In genomic region chr9:130054820-130055219, GRCh38 we compare ENCODE assay signal across 9 cellular contexts. TPM values are rescaled to one million over a fixed set of nuclear protein-coding genes. Genes with fewer than 3 reads are reported as not detected.
A peak's percentile ranks its signal among the peaks of the same experiment; 100 is the strongest.
DNase-seq lines count a peak whose midpoint lies in the region; ATAC-seq and TF ChIP-seq lines count a peak whose summit lies in the region.
"Had no signal": no experiment of that assay in that cellular context is flagged by ENCODE, and none has a peak within 500 bp of the region (broad histone marks: within the 10 kb centered on the region; RNA-seq: fewer than 3 reads in every experiment).

No MANE protein-coding gene starts in this region.

- H3K36me3 ChIP-seq in liver (ENCODE audit: control insufficient read depth in 4 of 4, insufficient read depth in 3 of 4, low read depth in 1 of 4, low read length in 3 of 4) (peaks cover 0 to 5% (median under 1%) of the 10 kb centered on the region in 4 donors), thyroid gland (no peaks in the 10 kb centered on the region)

- DNase-seq in activated CD4-positive, alpha-beta T cell treated with anti-CD3 and anti-CD28 coated beads, Interleukin-2, amount 10 ng/mL, durations not matched to agents 7 days and 5 days, result no peak
- no peak for DNase-seq in activated CD4-positive, alpha-beta T cell treated with anti-CD3 and anti-CD28 coated beads for 4 hours
- DNase-seq in activated naive CD8-positive, alpha-beta T cell treated with anti-CD3 and anti-CD28 coated beads, Interleukin-2, amount 50 U/mL, for 24 hours, result no peak
- no peak for DNase-seq in thyroid gland
- DNase-seq in GDM1 (lab: John Stamatoyannopoulos, UW), result no peak
- DNase-seq in NCI-H1930 (lab: John Stamatoyannopoulos, UW), result no peak
- no peak for DNase-seq in SKM-1 (lab: John Stamatoyannopoulos, UW; ENCODE audit: unreplicated experiment)
- DNase-seq: activated CD8-positive, alpha-beta memory T cell treated with anti-CD3 and anti-CD28 coated beads, Interleukin-2, amount 50 U/mL, for 4 hours had no signal

- CTCF ChIA-PET in activated CD4-positive, alpha-beta T cell treated with anti-CD3 and anti-CD28 coated beads, Interleukin-2, amount 10 ng/mL, durations not matched to agents 7 days and 5 days (lab: Charles Lee), result interaction anchor here (0.7 to 1.6 kb wide), 2 partner anchors 168 to 1352 kb away, joined by 3 to 6 read pairs; no protein-coding TSS in a partner anchor

- H3K27ac Mint-ChIP-seq in activated CD4-positive, alpha-beta T cell treated with anti-CD3 and anti-CD28 coated beads, Interleukin-2, amount 10 ng/mL, durations not matched to agents 7 days and 5 days, result peak overlapping the region; percentile 92
- H3K27ac Mint-ChIP-seq in activated naive CD8-positive, alpha-beta T cell treated with anti-CD3 and anti-CD28 coated beads, Interleukin-2, amount 50 U/mL, for 24 hours, result peak overlapping the region; percentile 90

- H3K9me3 ChIP-seq in liver (ENCODE audit: control insufficient read depth in 4 of 4, low read length in 3 of 4) (no peaks in the 10 kb centered on the region), thyroid gland (no peaks in the 10 kb centered on the region)

- H3K4me1 ChIP-seq in liver (ENCODE audit: control insufficient read depth in 4 of 4, insufficient read depth in 4 of 4, low read length in 3 of 4), result peaks cover 8 to 20% (median 15%) of the 10 kb centered on the region in 4 donors
- H3K4me1 ChIP-seq in thyroid gland, result peaks cover 40 to 46% of the 10 kb centered on the region in 2 donors

- H3K27ac ChIP-seq in liver (ENCODE audit: low read depth in 1 of 2, low read length in 2 of 2) (peak overlapping the region in 1 of 2 donors; percentile 93), thyroid gland (peak overlapping the region; percentile 81 to 98 (median 86))

- WGBS in liver, result 72% methylated on average over 8 of the region's 8 CpGs
- 78 to 79% methylated on average over 8 of the region's 8 CpGs for WGBS in thyroid gland, 2 donors

- no peak for TF ChIP-seq POLR2A in thyroid gland (IDR thresholded peaks at IDR 0.05)

- H3K27me3 ChIP-seq in liver (ENCODE audit: control insufficient read depth in 4 of 4, insufficient read depth in 4 of 4, low read length in 3 of 4) (no peaks in the 10 kb centered on the region), thyroid gland (no peaks in the 10 kb centered on the region)

- H3K4me3 ChIP-seq in liver (ENCODE audit: low read depth in 1 of 3, low read length in 3 of 3), result peak overlapping the region; percentile 85 to 99 (median 91)
- H3K4me3 ChIP-seq in thyroid gland (replicated peaks in 1 of 3), result peak overlapping the region in 1 of 3 donors; percentile 97

- TF ChIP-seq CTCF in liver (IDR thresholded peaks at IDR 0.05; ENCODE audit: low read depth, low read length, missing input control), result no peak
- TF ChIP-seq CTCF in thyroid gland (IDR thresholded peaks at IDR 0.05), result no peak

- H3K36me3 Mint-ChIP-seq in activated CD4-positive, alpha-beta T cell treated with anti-CD3 and anti-CD28 coated beads, Interleukin-2, amount 10 ng/mL, durations not matched to agents 7 days and 5 days (ENCODE audit: low read depth), result peaks cover 12% of the 10 kb centered on the region
- H3K36me3 Mint-ChIP-seq in activated naive CD8-positive, alpha-beta T cell treated with anti-CD3 and anti-CD28 coated beads, Interleukin-2, amount 50 U/mL, for 24 hours (ENCODE audit: low read depth), result peaks cover 11% of the 10 kb centered on the region

- TF ChIP-seq RAD21 in liver (IDR thresholded peaks at IDR 0.05), result no peak

- H3K9ac ChIP-seq in liver (ENCODE audit: low read depth in 1 of 2, low read length in 2 of 2), result peak overlapping the region; percentile 68 to 82

- intact Hi-C loops in thyroid gland (cut with DNase I), result no loop called here

- H3K27me3 Mint-ChIP-seq in activated CD4-positive, alpha-beta T cell treated with anti-CD3 and anti-CD28 coated beads, Interleukin-2, amount 10 ng/mL, durations not matched to agents 7 days and 5 days, result no peaks in the 10 kb centered on the region
- H3K27me3 Mint-ChIP-seq in activated naive CD8-positive, alpha-beta T cell treated with anti-CD3 and anti-CD28 coated beads, Interleukin-2, amount 50 U/mL, for 24 hours, result no peaks in the 10 kb centered on the region

- H3K4me1 Mint-ChIP-seq in activated CD4-positive, alpha-beta T cell treated with anti-CD3 and anti-CD28 coated beads, Interleukin-2, amount 10 ng/mL, durations not matched to agents 7 days and 5 days, result peaks cover 46% of the 10 kb centered on the region
- H3K4me1 Mint-ChIP-seq in activated naive CD8-positive, alpha-beta T cell treated with anti-CD3 and anti-CD28 coated beads, Interleukin-2, amount 50 U/mL, for 24 hours, result peaks cover 44% of the 10 kb centered on the region

- ATAC-seq in activated naive CD8-positive, alpha-beta T cell treated with anti-CD3 and anti-CD28 coated beads, Interleukin-2, amount 50 U/mL, for 24 hours, result no peak

- no peaks in the 10 kb centered on the region for H3K9me3 Mint-ChIP-seq in activated CD4-positive, alpha-beta T cell treated with anti-CD3 and anti-CD28 coated beads, Interleukin-2, amount 10 ng/mL, durations not matched to agents 7 days and 5 days
- H3K9me3 Mint-ChIP-seq in activated naive CD8-positive, alpha-beta T cell treated with anti-CD3 and anti-CD28 coated beads, Interleukin-2, amount 50 U/mL, for 24 hours, result no peaks in the 10 kb centered on the region

- H3K4me3 Mint-ChIP-seq in activated CD4-positive, alpha-beta T cell treated with anti-CD3 and anti-CD28 coated beads, Interleukin-2, amount 10 ng/mL, durations not matched to agents 7 days and 5 days, result peak overlapping the region; percentile 91
- H3K4me3 Mint-ChIP-seq in activated naive CD8-positive, alpha-beta T cell treated with anti-CD3 and anti-CD28 coated beads, Interleukin-2, amount 50 U/mL, for 24 hours, result peak overlapping the region; percentile 94

- POLR2A ChIA-PET in activated CD4-positive, alpha-beta T cell treated with anti-CD3 and anti-CD28 coated beads, Interleukin-2, amount 10 ng/mL, durations not matched to agents 7 days and 5 days (lab: Charles Lee), result no interaction called here

TF ChIP-seq in liver, 16 proteins besides CTCF, POLR2A, EP300 and RAD21:
- TF ChIP-seq EGR1 (IDR thresholded peaks at IDR 0.05; ENCODE audit: low read depth in 2 of 2) (no peak), HNF4G (IDR thresholded peaks at IDR 0.05) (no peak), REST (IDR thresholded peaks at IDR 0.05) (no peak)
TF ChIP-seq in liver: peak in this region for 0.

RNA-seq across cellular contexts. Expression of gene GPR107, which starts 1.1 kb away (rescaled TPM):
- total RNA-seq in activated CD4-positive, alpha-beta T cell treated with anti-CD3 and anti-CD28 coated beads, Interleukin-2, amount 10 ng/mL, durations not matched to agents 7 days and 5 days, result 10 to 100 TPM; 21.7 to 22.1 TPM
- 10 to 100 TPM; 11.1 to 17.2 TPM for total RNA-seq in liver
- polyA plus RNA-seq in liver, result 10 to 100 TPM in 1 of 2 donors, 1 to 10 TPM in 1; 3.8 to 11.6 TPM
- total RNA-seq in thyroid gland, result 10 to 100 TPM; 43.5 to 65.6 (median 58.7) TPM

RNA-seq across cellular contexts. Expression of gene FNBP1, which starts 11.8 kb away (rescaled TPM):
- 100 to 1,000 TPM; 206 to 247 TPM for total RNA-seq in activated CD4-positive, alpha-beta T cell treated with anti-CD3 and anti-CD28 coated beads, Interleukin-2, amount 10 ng/mL, durations not matched to agents 7 days and 5 days
- total RNA-seq in liver, result 10 to 100 TPM; 15.0 to 15.6 TPM
- 1 to 10 TPM; 6.6 to 9.7 TPM for polyA plus RNA-seq in liver
- 10 to 100 TPM; 55.8 to 78.5 (median 76.0) TPM for total RNA-seq in thyroid gland
